ENCODE assay signal across 8 cellular contexts in genomic region chr1:8396083-8396911, GRCh38.
A peak's percentile ranks its signal among the peaks of the same experiment; 100 is the strongest.
DNase-seq lines count a peak whose midpoint lies in the region; ATAC-seq and TF ChIP-seq lines count a peak whose summit lies in the region.

No MANE protein-coding gene starts in this region.

- peaks cover 47% of the 10 kb centered on the region for H3K4me1 Mint-ChIP-seq in activated naive CD8-positive, alpha-beta T cell treated with anti-CD3 and anti-CD28 coated beads, Interleukin-2, amount 10 ng/mL, durations not matched to agents 7 days and 5 days

- no peak overlapping the region for H3K9ac ChIP-seq in HUES48 (ENCODE audit: low read depth, low read length)

- CTCF ChIA-PET in RWPE1 (lab: Yijun Ruan, JAX) = no interaction called here

- no peaks in the 10 kb centered on the region for H3K9me3 Mint-ChIP-seq in activated naive CD8-positive, alpha-beta T cell treated with anti-CD3 and anti-CD28 coated beads, Interleukin-2, amount 10 ng/mL, durations not matched to agents 7 days and 5 days

- peaks cover 29% of the 10 kb centered on the region for H4K20me1 ChIP-seq in hepatocyte (ENCODE audit: insufficient read depth, poor library complexity, severe bottlenecking)

- H3K36me3 ChIP-seq in HUES48 (ENCODE audit: control insufficient read depth, insufficient read depth, low read length) (0 out of 2 replicates have a peak, but pooled peaks cover 7% of the 10 kb centered on the region), hepatocyte (replicated peaks; ENCODE audit: insufficient read depth, low read depth) (no peaks in the 10 kb centered on the region)

- H3K27me3 ChIP-seq in HUES48 (ENCODE audit: control insufficient read depth, insufficient read depth, low read length) = no peaks in the 10 kb centered on the region
- H3K27me3 ChIP-seq in hepatocyte = no peaks in the 10 kb centered on the region

- TF ChIP-seq CTCF in hepatocyte (IDR thresholded peaks at IDR 0.05; ENCODE audit: poor library complexity) = no peak
- no peak for TF ChIP-seq CTCF in RWPE1 (conservative IDR thresholded peaks at IDR 0.05; ENCODE audit: low read depth)

- H3K4me1 ChIP-seq in HUES48 (ENCODE audit: control insufficient read depth, insufficient read depth, low read length) (peaks cover 34% of the 10 kb centered on the region), hepatocyte (ENCODE audit: insufficient read depth) (peaks cover 23% of the 10 kb centered on the region)

- H3K79me2 ChIP-seq in hepatocyte = peaks cover 80% of the 10 kb centered on the region

- no peaks in the 10 kb centered on the region for H3K27me3 Mint-ChIP-seq in activated naive CD8-positive, alpha-beta T cell treated with anti-CD3 and anti-CD28 coated beads, Interleukin-2, amount 10 ng/mL, durations not matched to agents 7 days and 5 days

- H3K9me2 ChIP-seq in hepatocyte (replicated peaks; ENCODE audit: insufficient read depth) = no peaks in the 10 kb centered on the region

- no peak overlapping the region for H2AFZ ChIP-seq in hepatocyte

- H3K4me3 ChIP-seq in HUES48 (ENCODE audit: low read depth, low read length) (no peak overlapping the region), hepatocyte (no peak overlapping the region)

- ATAC-seq in activated naive CD8-positive, alpha-beta T cell treated with anti-CD3 and anti-CD28 coated beads, Interleukin-2, amount 10 ng/mL, durations not matched to agents 7 days and 5 days (ENCODE audit: low read depth) = no peak
- ATAC-seq in HG03439 (IDR thresholded peaks at IDR 0.05; ENCODE audit: unreplicated experiment) = no peak

- H3K4me2 ChIP-seq in hepatocyte = peak overlapping the region; percentile 39

- peaks cover 30% of the 10 kb centered on the region for H3K36me3 Mint-ChIP-seq in activated naive CD8-positive, alpha-beta T cell treated with anti-CD3 and anti-CD28 coated beads, Interleukin-2, amount 10 ng/mL, durations not matched to agents 7 days and 5 days

- peak overlapping the region; percentile 84 for H3K27ac Mint-ChIP-seq in activated naive CD8-positive, alpha-beta T cell treated with anti-CD3 and anti-CD28 coated beads, Interleukin-2, amount 10 ng/mL, durations not matched to agents 7 days and 5 days

- DNase-seq in activated naive CD8-positive, alpha-beta T cell treated with anti-CD3 and anti-CD28 coated beads, Interleukin-2, amount 10 ng/mL, durations not matched to agents 7 days and 5 days = no peak
- DNase-seq in hepatocyte (ENCODE audit: low spot score) (no peak), substantia nigra (lab: John Stamatoyannopoulos, UW) (no peak), COR-L47 (lab: John Stamatoyannopoulos, UW) (no peak), RWPE1 (ENCODE audit: low spot score) (no peak), T1000 (lab: John Stamatoyannopoulos, UW) (no peak)

- H3K4me3 Mint-ChIP-seq in activated naive CD8-positive, alpha-beta T cell treated with anti-CD3 and anti-CD28 coated beads, Interleukin-2, amount 10 ng/mL, durations not matched to agents 7 days and 5 days = peak overlapping the region; percentile 75

- H3K9me3 ChIP-seq in HUES48 (ENCODE audit: control insufficient read depth, insufficient read depth, low read length) (no peaks in the 10 kb centered on the region), hepatocyte (ENCODE audit: low read depth) (no peaks in the 10 kb centered on the region)

- POLR2A ChIA-PET in activated naive CD8-positive, alpha-beta T cell treated with anti-CD3 and anti-CD28 coated beads, Interleukin-2, amount 10 ng/mL, durations not matched to agents 7 days and 5 days (lab: Charles Lee) = interaction anchor here (1.2 to 2.7 kb wide), 3 partner anchors 25 to 482 kb away, joined by 3 to 7 read pairs (median 7); partner anchors contain the start of gene ENO1
- POLR2A ChIA-PET in RWPE1 (lab: Yijun Ruan, JAX; ENCODE audit: low non-redundant PET) = no interaction called here

- H3K27ac ChIP-seq in HUES48 (ENCODE audit: low read depth, low read length) (peak overlapping the region; percentile 36), hepatocyte (peak overlapping the region; percentile 66), substantia nigra (ENCODE audit: low read depth, low read length, poor library complexity, severe bottlenecking) (peak overlapping the region; percentile 47), RWPE1 (no peak overlapping the region)

- WGBS in hepatocyte (ENCODE audit: low lambda C conversion rate, missing lambda C conversion rate) = 38% methylated on average over 8 of the region's 8 CpGs
